22 cellular contexts compared by ENCODE assay signal in genomic region chr11:119041821-119042514, GRCh38. TPM values are rescaled to one million over a fixed set of nuclear protein-coding genes. Genes with fewer than 3 reads are reported as not detected.
DNase-seq lines count a peak whose midpoint lies in the region; ATAC-seq and TF ChIP-seq lines count a peak whose summit lies in the region.
"Had no signal": no experiment of that assay in that cellular context is flagged by ENCODE, and none has a peak within 500 bp of the region (broad histone marks: within the 10 kb centered on the region; RNA-seq: fewer than 3 reads in every experiment).

No MANE protein-coding gene starts in this region.

- POLR2A ChIA-PET in activated CD4-positive, alpha-beta T cell treated with anti-CD3 and anti-CD28 coated beads, Interleukin-2, amount 10 ng/mL, durations not matched to agents 7 days and 5 days (lab: Charles Lee) = no interaction called here

- H3K27ac ChIP-seq in RWPE2 (ENCODE audit: poor library complexity, severe bottlenecking) = no peak overlapping the region
- H3K27ac ChIP-seq: adrenal gland, C4-2B, dorsolateral prefrontal cortex, gastrocnemius medialis, GM23248, neutrophil, transverse colon had no signal

- CTCF ChIA-PET in activated CD4-positive, alpha-beta T cell treated with anti-CD3 and anti-CD28 coated beads, Interleukin-2, amount 10 ng/mL, durations not matched to agents 7 days and 5 days (lab: Charles Lee) = interaction anchor here (1.0 to 3.5 kb wide), 3 partner anchors 9 to 164 kb away, joined by 4 to 14 read pairs (median 5); partner anchors contain the start of genes CBL and SLC37A4

- no peaks in the 10 kb centered on the region for H3K27me3 Mint-ChIP-seq in activated CD4-positive, alpha-beta T cell treated with anti-CD3 and anti-CD28 coated beads, Interleukin-2, amount 10 ng/mL, durations not matched to agents 7 days and 5 days
- peaks cover 9% of the 10 kb centered on the region for H3K27me3 Mint-ChIP-seq in nephron progenitor cell (ENCODE audit: low read depth, poor library complexity)
- H3K27me3 Mint-ChIP-seq: activated B cell treated with CpG ODN at 0.5 μM for 24 hours had no signal

- ATAC-seq in RWPE2 (ENCODE audit: low read depth) = peak; percentile 40; the same call in 2 of the 3 replicates
- no peak for ATAC-seq in left lobe of liver
- ATAC-seq: gastrocnemius medialis, mucosa of descending colon had no signal

- no peak for DNase-seq in activated CD4-positive, alpha-beta T cell treated with anti-CD3 and anti-CD28 coated beads, Interleukin-2, amount 10 ng/mL, durations not matched to agents 7 days and 5 days
- no peak for DNase-seq in activated CD4-positive, alpha-beta T cell treated with anti-CD3 and anti-CD28 coated beads for 4 hours
- DNase-seq in HT1080 (ENCODE audit: low read depth) (peak; percentile 18), RWPE2 (ENCODE audit: low spot score) (no peak), nephron progenitor cell (no peak), GM13976 (ENCODE audit: low spot score) (no peak), left lobe of liver (ENCODE audit: low spot score) (no peak)
- no peak for DNase-seq in activated CD4-positive, CD25-positive, alpha-beta regulatory T cell (lab: John Stamatoyannopoulos, UW)
- DNase-seq: activated B cell treated with CpG ODN at 0.5 μM for 24 hours, adrenal gland, DMS 273 treated with DMSO at 0.1 percent for 48 hours, dorsolateral prefrontal cortex, gastrocnemius medialis, GM23248, NCI-H1048, NCI-H2029, NCI-H510A, SHP77, transverse colon had no signal

- no peaks in the 10 kb centered on the region for H3K9me3 Mint-ChIP-seq in activated CD4-positive, alpha-beta T cell treated with anti-CD3 and anti-CD28 coated beads, Interleukin-2, amount 10 ng/mL, durations not matched to agents 7 days and 5 days
- H3K9me3 Mint-ChIP-seq in nephron progenitor cell = no peaks in the 10 kb centered on the region
- H3K9me3 Mint-ChIP-seq: activated B cell treated with CpG ODN at 0.5 μM for 24 hours had no signal

- in situ Hi-C loops in GM13976 (cut with MboI; ENCODE audit: low sequenced_read_pairs, unreplicated experiment) = no loop called here

- H3K27ac Mint-ChIP-seq in activated CD4-positive, alpha-beta T cell treated with anti-CD3 and anti-CD28 coated beads, Interleukin-2, amount 10 ng/mL, durations not matched to agents 7 days and 5 days = peak overlapping the region; percentile 27
- peak overlapping the region; percentile 74 for H3K27ac Mint-ChIP-seq in nephron progenitor cell
- H3K27ac Mint-ChIP-seq: activated B cell treated with CpG ODN at 0.5 μM for 24 hours had no signal

- peaks cover 4% of the 10 kb centered on the region for H3K4me1 Mint-ChIP-seq in activated CD4-positive, alpha-beta T cell treated with anti-CD3 and anti-CD28 coated beads, Interleukin-2, amount 10 ng/mL, durations not matched to agents 7 days and 5 days
- H3K4me1 Mint-ChIP-seq in nephron progenitor cell = peaks cover 30% of the 10 kb centered on the region

- no peaks in the 10 kb centered on the region for H3K4me1 ChIP-seq in RWPE2 (ENCODE audit: insufficient read depth, poor library complexity, severe bottlenecking)
- H3K4me1 ChIP-seq: adrenal gland, gastrocnemius medialis, transverse colon had no signal

- H3K9me3 ChIP-seq in RWPE2 (ENCODE audit: severe bottlenecking) = no peaks in the 10 kb centered on the region
- H3K9me3 ChIP-seq: adrenal gland, gastrocnemius medialis, mucosa of descending colon, neutrophil, transverse colon had no signal

- peaks cover 24% of the 10 kb centered on the region for H3K36me3 ChIP-seq in RWPE2 (ENCODE audit: low read depth)

- H3K27me3 ChIP-seq in RWPE2 (ENCODE audit: insufficient read depth, poor library complexity, severe bottlenecking) = no peaks in the 10 kb centered on the region
- H3K27me3 ChIP-seq: adrenal gland, dorsolateral prefrontal cortex, gastrocnemius medialis, neutrophil, transverse colon had no signal

- H3K4me3 ChIP-seq in RWPE2 (ENCODE audit: severe bottlenecking) = no peak overlapping the region
- H3K4me3 ChIP-seq: adrenal gland, dorsolateral prefrontal cortex, gastrocnemius medialis, GM23248, mucosa of descending colon, transverse colon had no signal

- no peak for TF ChIP-seq CTCF in RWPE2 (IDR thresholded peaks at IDR 0.05; ENCODE audit: poor library complexity, severe bottlenecking)
- TF ChIP-seq CTCF in nephron progenitor cell (IDR thresholded peaks at IDR 0.05) = no peak
- no peak for TF ChIP-seq CTCF in GM13976 (IDR thresholded peaks at IDR 0.05; ENCODE audit: borderline replicate concordance, control extremely low read depth, extremely low read depth, insufficient read depth, missing control alignments)

- H3K36me3 Mint-ChIP-seq in activated CD4-positive, alpha-beta T cell treated with anti-CD3 and anti-CD28 coated beads, Interleukin-2, amount 10 ng/mL, durations not matched to agents 7 days and 5 days (ENCODE audit: low read depth) = peaks cover 22% of the 10 kb centered on the region
- peaks cover 18% of the 10 kb centered on the region for H3K36me3 Mint-ChIP-seq in nephron progenitor cell (ENCODE audit: low read depth)

- H3K4me3 Mint-ChIP-seq in activated CD4-positive, alpha-beta T cell treated with anti-CD3 and anti-CD28 coated beads, Interleukin-2, amount 10 ng/mL, durations not matched to agents 7 days and 5 days = no peak overlapping the region
- H3K4me3 Mint-ChIP-seq in nephron progenitor cell = no peak overlapping the region
- H3K4me3 Mint-ChIP-seq: activated B cell treated with CpG ODN at 0.5 μM for 24 hours had no signal

RNA-seq across cellular contexts. Expression of gene SLC37A4, which starts 11.3 kb away (rescaled TPM):
- 10 to 100 TPM; 17.9 to 19.4 TPM for total RNA-seq in activated CD4-positive, alpha-beta T cell treated with anti-CD3 and anti-CD28 coated beads, Interleukin-2, amount 10 ng/mL, durations not matched to agents 7 days and 5 days
- total RNA-seq in HT1080 (2014; rRNA removed; shearing (Covaris generic)) = 26.6 and 32.1 TPM in 2 replicates
- 37.7 and 38.6 TPM in 2 replicates for polyA plus RNA-seq in HT1080 (2015; cell fraction: cytosol; rRNA removed)
- 67.6 and 69.0 TPM in 2 replicates for polyA plus RNA-seq in HT1080 (2015; cell fraction: nucleus; rRNA removed)
- 155 TPM for total RNA-seq in left lobe of liver

RNA-seq across cellular contexts. Expression of gene HYOU1, which starts 15.0 kb away (rescaled TPM):
- 100 to 1,000 TPM; 117 to 119 TPM for total RNA-seq in activated CD4-positive, alpha-beta T cell treated with anti-CD3 and anti-CD28 coated beads, Interleukin-2, amount 10 ng/mL, durations not matched to agents 7 days and 5 days
- total RNA-seq in HT1080 (2014; rRNA removed; shearing (Covaris generic)) = 123 and 139 TPM in 2 replicates
- 99.8 and 114 TPM in 2 replicates for polyA plus RNA-seq in HT1080 (2015; cell fraction: cytosol; rRNA removed)
- 429 and 436 TPM in 2 replicates for polyA plus RNA-seq in HT1080 (2015; cell fraction: nucleus; rRNA removed)
- total RNA-seq in left lobe of liver = 205 TPM

RNA-seq across cellular contexts. Expression of gene TRAPPC4, which starts 23.4 kb away (rescaled TPM):
- 10 to 100 TPM; 58.5 to 65.4 TPM for total RNA-seq in activated CD4-positive, alpha-beta T cell treated with anti-CD3 and anti-CD28 coated beads, Interleukin-2, amount 10 ng/mL, durations not matched to agents 7 days and 5 days
- 154 and 181 TPM in 2 replicates for total RNA-seq in HT1080 (2014; rRNA removed; shearing (Covaris generic))
- polyA plus RNA-seq in HT1080 (2015; cell fraction: cytosol; rRNA removed) = 84.7 and 101 TPM in 2 replicates
- 78.3 and 84.6 TPM in 2 replicates for polyA plus RNA-seq in HT1080 (2015; cell fraction: nucleus; rRNA removed)
- total RNA-seq in left lobe of liver = 18.0 TPM

RNA-seq across cellular contexts. Expression of gene RPS25, which starts 23.8 kb away (rescaled TPM):
- total RNA-seq in activated CD4-positive, alpha-beta T cell treated with anti-CD3 and anti-CD28 coated beads, Interleukin-2, amount 10 ng/mL, durations not matched to agents 7 days and 5 days = 1,000 to 10,000 TPM; 1,054 to 1,196 TPM
- total RNA-seq in HT1080 (2014; rRNA removed; shearing (Covaris generic)) = 778 and 1,119 TPM in 2 replicates
- 2,961 and 3,443 TPM in 2 replicates for polyA plus RNA-seq in HT1080 (2015; cell fraction: cytosol; rRNA removed)
- 969 and 999 TPM in 2 replicates for polyA plus RNA-seq in HT1080 (2015; cell fraction: nucleus; rRNA removed)
- 307 TPM for total RNA-seq in left lobe of liver

RNA-seq across cellular contexts. Expression of gene VPS11, which starts 25.6 kb away (rescaled TPM):
- total RNA-seq in activated CD4-positive, alpha-beta T cell treated with anti-CD3 and anti-CD28 coated beads, Interleukin-2, amount 10 ng/mL, durations not matched to agents 7 days and 5 days = 10 to 100 TPM; 39.7 to 40.0 TPM
- 24.9 and 29.0 TPM in 2 replicates for total RNA-seq in HT1080 (2014; rRNA removed; shearing (Covaris generic))
- 10.4 and 10.7 TPM in 2 replicates for polyA plus RNA-seq in HT1080 (2015; cell fraction: cytosol; rRNA removed)
- 32.2 and 35.1 TPM in 2 replicates for polyA plus RNA-seq in HT1080 (2015; cell fraction: nucleus; rRNA removed)
- 8.7 TPM for total RNA-seq in left lobe of liver
